In the genomic region with DNA sequence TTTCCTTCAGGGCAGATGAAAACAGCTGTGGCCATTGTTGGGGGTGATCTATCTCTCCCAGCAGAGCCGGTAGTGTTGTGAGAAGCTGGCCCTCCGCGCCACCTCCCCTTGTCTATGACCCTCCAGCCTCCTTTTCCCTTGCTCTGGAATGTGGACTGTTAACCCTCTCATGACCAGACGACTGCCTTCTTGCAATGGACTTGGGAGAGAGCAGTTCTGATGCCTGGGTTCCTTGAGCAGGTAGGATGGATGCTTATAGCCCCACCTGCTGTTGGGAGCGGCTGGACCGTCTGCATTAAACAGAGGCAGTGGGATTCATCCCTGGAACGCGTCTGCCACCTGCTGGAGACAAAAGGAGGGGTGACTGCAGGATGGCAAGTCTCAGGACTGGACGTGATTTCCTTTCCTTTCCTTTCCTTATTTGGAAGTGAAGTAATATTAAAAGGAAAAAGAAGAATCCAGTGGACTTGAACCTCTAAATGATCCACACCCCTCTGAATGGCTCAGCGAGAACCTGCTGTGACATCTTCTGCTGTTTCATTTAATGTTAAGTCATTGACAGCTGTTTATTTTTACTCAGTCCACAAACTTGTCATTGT, we compare ENCODE assay signal across 8 cellular contexts. TPM values are rescaled to one million over a fixed set of nuclear protein-coding genes. Genes with fewer than 3 reads are reported as not detected.
DNase-seq lines count a peak whose midpoint lies in the region; ATAC-seq, FAIRE-seq and TF ChIP-seq lines count a peak whose summit lies in the region.

No MANE protein-coding gene starts in this region.

- H4K20me1 ChIP-seq in keratinocyte (ENCODE audit: control insufficient read depth, extremely low read depth, insufficient read depth, low read length), result no peaks in the 10 kb centered on the region

- no peaks in the 10 kb centered on the region for H3K9me3 ChIP-seq in CD8-positive, alpha-beta T cell (ENCODE audit: low read length)
- H3K9me3 ChIP-seq in keratinocyte (ENCODE audit: control insufficient read depth, low read depth, low read length), result no peaks in the 10 kb centered on the region

- POLR2A ChIA-PET in CD8-positive, alpha-beta T cell (lab: Charles Lee), result no interaction called here

- H3K27ac Mint-ChIP-seq in CD8-positive, alpha-beta T cell, result no peak overlapping the region
- no peak overlapping the region for H3K27ac Mint-ChIP-seq in central memory CD8-positive, alpha-beta T cell (ENCODE audit: low read depth)

- no peak overlapping the region for H3K4me3 Mint-ChIP-seq in CD8-positive, alpha-beta T cell
- no peak overlapping the region for H3K4me3 Mint-ChIP-seq in central memory CD8-positive, alpha-beta T cell

- H3K27ac ChIP-seq in CD8-positive, alpha-beta T cell (ENCODE audit: low read depth, low read length), result no peak overlapping the region
- H3K27ac ChIP-seq in keratinocyte (ENCODE audit: control insufficient read depth, insufficient read depth, low read length), result no peak overlapping the region

- peaks cover 22% of the 10 kb centered on the region for H3K27me3 Mint-ChIP-seq in CD8-positive, alpha-beta T cell (ENCODE audit: low read depth)
- H3K27me3 Mint-ChIP-seq in central memory CD8-positive, alpha-beta T cell, result peaks cover 39% of the 10 kb centered on the region

- intact Hi-C loops in CD8-positive, alpha-beta T cell (cut with DNase I, micrococcal nuclease), result loop anchor here (1.0 to 2.0 kb wide), 3 partner anchors 66 to 184 kb away; no protein-coding TSS in a partner anchor

- no peaks in the 10 kb centered on the region for H3K79me2 ChIP-seq in keratinocyte (ENCODE audit: control insufficient read depth, insufficient read depth, low read length)

- no peaks in the 10 kb centered on the region for H3K36me3 ChIP-seq in CD8-positive, alpha-beta T cell (ENCODE audit: insufficient read depth, low read length)
- H3K36me3 ChIP-seq in keratinocyte (ENCODE audit: control insufficient read depth in 2 of 2, extremely low read depth in 1 of 2, insufficient read depth in 2 of 2, low read length in 2 of 2), result no peaks in the 10 kb centered on the region

- no peak overlapping the region for H3K4me3 ChIP-seq in CD8-positive, alpha-beta T cell (ENCODE audit: low read depth, low read length)
- peak overlapping the region in 2 of 3 experiments; percentile 18 to 38 for H3K4me3 ChIP-seq in keratinocyte (ENCODE audit: control insufficient read depth in 2 of 3, extremely low read depth in 1 of 3, insufficient read depth in 2 of 3, low read depth in 1 of 3, low read length in 3 of 3)

- no peaks in the 10 kb centered on the region for H3K4me1 ChIP-seq in CD8-positive, alpha-beta T cell (ENCODE audit: insufficient read depth, low read length)
- H3K4me1 ChIP-seq in keratinocyte (ENCODE audit: control insufficient read depth, extremely low read depth, insufficient read depth, low read length), result peaks cover 23% of the 10 kb centered on the region

- peak; percentile 76 to 92 (median 86) for DNase-seq in CD8-positive, alpha-beta T cell
- DNase-seq in NCI-H446 (lab: John Stamatoyannopoulos, UW) (peak; percentile 78 to 90), keratinocyte (ENCODE audit: low read depth, low spot score) (peak; percentile 91)
- peak; percentile 74 for DNase-seq in activated CD4-positive, CD25-positive, alpha-beta regulatory T cell treated with anti-CD3 and anti-CD28 coated beads, Interleukin-2, amount 50 U/mL, for 16 hours (ENCODE audit: low read depth, low spot score)
- peak; percentile 79 to 81 for DNase-seq in central memory CD8-positive, alpha-beta T cell (ENCODE audit: low spot score in 2 of 2)
- peak; percentile 84 to 91 (median 86) for DNase-seq in stimulated activated CD4-positive, alpha-beta T cell treated with anti-CD3 and anti-CD28 coated beads, Interleukin-1b, Interleukin-23, amount 100 ng/mL, for 24 hours (ENCODE audit: low read depth in 4 of 4, low spot score in 1 of 4)

- CTCF ChIA-PET in CD8-positive, alpha-beta T cell (lab: Charles Lee), result interaction anchor here (0.6 to 2.9 kb wide), 25 partner anchors 9 to 297 kb away, joined by 3 to 23 read pairs (median 4); partner anchors contain the start of genes DUSP3 and MEOX1

- H2AFZ ChIP-seq in keratinocyte (ENCODE audit: control insufficient read depth, low read length), result no peak overlapping the region

- ATAC-seq in CD8-positive, alpha-beta T cell, result peak; percentile 98
- peak; percentile 57 for ATAC-seq in HG02981 (IDR thresholded peaks at IDR 0.05; ENCODE audit: unreplicated experiment)
- ATAC-seq in central memory CD8-positive, alpha-beta T cell (replicated peaks; ENCODE audit: extremely low read depth, poor library complexity, severe bottlenecking), result peak; percentile 56
- no peak for ATAC-seq in GM21390 (IDR thresholded peaks at IDR 0.05; ENCODE audit: unreplicated experiment)

- peak overlapping the region; percentile 70 for H3K4me2 ChIP-seq in keratinocyte (ENCODE audit: control insufficient read depth, extremely low read depth, insufficient read depth, low read depth, low read length)

- dilution Hi-C loops in keratinocyte (cut with MboI; ENCODE audit: extremely low pct_ligation_motif_present, low sequenced_read_pairs), result no loop called here

- FAIRE-seq in keratinocyte (lab: Jason Lieb, UNC), result peak; percentile 88

- no peaks in the 10 kb centered on the region for H3K36me3 Mint-ChIP-seq in CD8-positive, alpha-beta T cell
- H3K36me3 Mint-ChIP-seq in central memory CD8-positive, alpha-beta T cell (ENCODE audit: insufficient read depth), result peaks cover 1% of the 10 kb centered on the region

- no peaks in the 10 kb centered on the region for H3K27me3 ChIP-seq in CD8-positive, alpha-beta T cell (ENCODE audit: insufficient read depth, low read length)
- peaks cover 10% of the 10 kb centered on the region for H3K27me3 ChIP-seq in keratinocyte (ENCODE audit: control insufficient read depth, extremely low read depth, insufficient read depth, low read length)

- H3K9me3 Mint-ChIP-seq in CD8-positive, alpha-beta T cell, result no peaks in the 10 kb centered on the region
- H3K9me3 Mint-ChIP-seq in central memory CD8-positive, alpha-beta T cell, result no peaks in the 10 kb centered on the region

- no peaks in the 10 kb centered on the region for H3K4me1 Mint-ChIP-seq in CD8-positive, alpha-beta T cell (ENCODE audit: low read depth)
- H3K4me1 Mint-ChIP-seq in central memory CD8-positive, alpha-beta T cell, result no peaks in the 10 kb centered on the region

- no peaks in the 10 kb centered on the region for H3K9me1 ChIP-seq in keratinocyte (ENCODE audit: control insufficient read depth, extremely low read depth, insufficient read depth, low read length)

- peak; percentile 89 for TF ChIP-seq CTCF in CD8-positive, alpha-beta T cell (IDR thresholded peaks at IDR 0.05)
- peak; percentile 99 to 100 (median 100) for TF ChIP-seq CTCF in keratinocyte (optimal IDR thresholded peaks at IDR 0.05 in 1 of 3, IDR thresholded peaks at IDR 0.05 in 1 of 3, conservative IDR thresholded peaks at IDR 0.05 in 1 of 3; ENCODE audit: extremely low read depth in 1 of 3, insufficient read depth in 2 of 3, low read length in 3 of 3)

- no peak overlapping the region for H3K9ac ChIP-seq in keratinocyte (ENCODE audit: control insufficient read depth, extremely low read depth, insufficient read depth, low read length)

RNA-seq across cellular contexts. Expression of gene SOST, which starts 1.8 kb away (rescaled TPM):
- not detected for total RNA-seq in CD8-positive, alpha-beta T cell
- polyA plus RNA-seq in keratinocyte, result 0.02 to 0.04 TPM in 2 of 3 replicates, not detected in the other
- not detected for polyA plus RNA-seq in keratinocyte (2011; ENCODE audit: low read depth)
- not detected in 2 replicates for polyA plus RNA-seq in keratinocyte (2011; cell fraction: cytosol; rRNA removed)
- polyA plus RNA-seq in keratinocyte (2011; cell fraction: nucleus; rRNA removed), result 0.07 TPM in 1 of 2 replicates, not detected in the other
- 0.21 TPM in 1 of 2 replicates, not detected in the other for polyA plus RNA-seq in keratinocyte (2012; ENCODE audit: low replicate concordance)
- polyA minus RNA-seq in keratinocyte, result not detected in 3 replicates
- not detected for polyA minus RNA-seq in keratinocyte (2011; cell fraction: cytosol; rRNA and poly(A)+ RNA removed)
- polyA minus RNA-seq in keratinocyte (2011; cell fraction: nucleus; rRNA and poly(A)+ RNA removed), result not detected in 2 replicates

RNA-seq across cellular contexts. Expression of gene DUSP3, which starts 18.4 kb away (rescaled TPM):
- 1 to 10 TPM; 8.7 to 9.1 TPM for total RNA-seq in CD8-positive, alpha-beta T cell
- polyA plus RNA-seq in keratinocyte, result 39.2 to 45.2 TPM (median 44.1 TPM) in 3 replicates
- polyA plus RNA-seq in keratinocyte (2011; ENCODE audit: low read depth), result 16.7 TPM
- polyA plus RNA-seq in keratinocyte (2011; cell fraction: cytosol; rRNA removed), result 49.5 and 49.7 TPM in 2 replicates
- 48.8 and 55.5 TPM in 2 replicates for polyA plus RNA-seq in keratinocyte (2011; cell fraction: nucleus; rRNA removed)
- polyA plus RNA-seq in keratinocyte (2012; ENCODE audit: low replicate concordance), result 38.6 and 40.4 TPM in 2 replicates
- polyA minus RNA-seq in keratinocyte, result 40.3 to 52.4 TPM (median 49.0 TPM) in 3 replicates
- polyA minus RNA-seq in keratinocyte (2011; cell fraction: cytosol; rRNA and poly(A)+ RNA removed), result 70.0 TPM
- polyA minus RNA-seq in keratinocyte (2011; cell fraction: nucleus; rRNA and poly(A)+ RNA removed), result 25.7 and 27.4 TPM in 2 replicates

RNA-seq across cellular contexts. Expression of gene CFAP97D1, which starts 19.9 kb away (rescaled TPM):
- total RNA-seq in CD8-positive, alpha-beta T cell, result not detected
- 0.01 TPM in 1 of 3 replicates, not detected in the others for polyA plus RNA-seq in keratinocyte
- not detected for polyA plus RNA-seq in keratinocyte (2011; ENCODE audit: low read depth)
- not detected in 2 replicates for polyA plus RNA-seq in keratinocyte (2011; cell fraction: cytosol; rRNA removed)
- polyA plus RNA-seq in keratinocyte (2011; cell fraction: nucleus; rRNA removed), result 0.04 TPM in 1 of 2 replicates, not detected in the other
- 0.02 TPM in 1 of 2 replicates, not detected in the other for polyA plus RNA-seq in keratinocyte (2012; ENCODE audit: low replicate concordance)
- polyA minus RNA-seq in keratinocyte, result not detected in 3 replicates
- polyA minus RNA-seq in keratinocyte (2011; cell fraction: cytosol; rRNA and poly(A)+ RNA removed), result not detected
- not detected in 2 replicates for polyA minus RNA-seq in keratinocyte (2011; cell fraction: nucleus; rRNA and poly(A)+ RNA removed)
